10 cellular contexts compared by ENCODE assay signal in genomic region chr20:49381558-49382493, GRCh38.
DNase-seq lines count a peak whose midpoint lies in the region; ATAC-seq and TF ChIP-seq lines count a peak whose summit lies in the region.
"Had no signal": no experiment of that assay in that cellular context is flagged by ENCODE, and none has a peak within 500 bp of the region (broad histone marks: within the 10 kb centered on the region; RNA-seq: fewer than 3 reads in every experiment).

No MANE protein-coding gene starts in this region.

- no peaks in the 10 kb centered on the region for H3K27me3 ChIP-seq in lung (ENCODE audit: control insufficient read depth, insufficient read depth)
- H3K27me3 ChIP-seq: BLaER1 had no signal

- WGBS in lung, 2 donors, result 63 to 77% methylated on average over 14 of the region's 14 CpGs

- no peak overlapping the region for H3K4me3 ChIP-seq in lung
- H3K4me3 ChIP-seq: BLaER1 had no signal

- H3K27ac ChIP-seq in lung (ENCODE audit: low read depth in 1 of 2, low read length in 1 of 2), result no peak overlapping the region
- H3K27ac ChIP-seq: BLaER1 had no signal

- no peak for TF ChIP-seq CTCF in lung (IDR thresholded peaks at IDR 0.05; ENCODE audit: control extremely low read depth, extremely low read depth)

- peak; percentile 66 for DNase-seq in ACHN
- DNase-seq in NCI-H2029 treated with DMSO at 0.1 percent for 48 hours (lab: John Stamatoyannopoulos, UW), result peak; percentile 16
- peak; percentile 92 for DNase-seq in cerebellar cortex (ENCODE audit: low spot score)
- peak; percentile 52 for DNase-seq in lung (ENCODE audit: low spot score)
- DNase-seq in stimulated activated CD4-positive, alpha-beta T cell treated with anti-CD3 and anti-CD28 coated beads, Interleukin-4, amount 100 ng/mL, for 1 hour, result no peak
- no peak for DNase-seq in HuH-7.5 (ENCODE audit: low spot score)
- DNase-seq in stimulated activated CD4-positive, alpha-beta T cell treated with anti-CD3 and anti-CD28 coated beads, Interleukin-4, amount 100 ng/mL, for 4 hours, result no peak
- DNase-seq in NCI-H526 (lab: John Stamatoyannopoulos, UW), result no peak
- DNase-seq: T-helper 17 cell had no signal

- in situ Hi-C loops in ACHN (cut with HindIII; ENCODE audit: low pct_ligation_motif_present, low pct_unique_long_range_greater_than_20kb, low sequenced_read_pairs), result no loop called here

- no peaks in the 10 kb centered on the region for H3K36me3 ChIP-seq in lung (ENCODE audit: control insufficient read depth in 2 of 2, insufficient read depth in 2 of 2, low read length in 2 of 2)
- H3K36me3 ChIP-seq: BLaER1 had no signal

- ATAC-seq in lung (ENCODE audit: insufficient read depth, low FRiP score), result no peak
- ATAC-seq: T-helper 17 cell had no signal

- peaks cover 0 to 2% of the 10 kb centered on the region in 2 donors for H3K9me3 ChIP-seq in lung (ENCODE audit: control insufficient read depth in 2 of 2, insufficient read depth in 1 of 2, low read length in 1 of 2)
- H3K9me3 ChIP-seq: BLaER1 had no signal

- H3K4me1 ChIP-seq in lung (ENCODE audit: control insufficient read depth in 2 of 2, insufficient read depth in 2 of 2, low read length in 2 of 2), result no peaks in the 10 kb centered on the region
- H3K4me1 ChIP-seq: BLaER1 had no signal

Comparison
In these comparisons a context has a peak if more than half of its experiments do, and no peak if none do; other contexts are left out.
1. DNase-seq: peak in ACHN (single experiment), NCI-H2029 treated with DMSO at 0.1 percent for 48 hours (single experiment), cerebellar cortex (single experiment) and lung (single experiment); none in stimulated activated CD4-positive, alpha-beta T cell treated with anti-CD3 and anti-CD28 coated beads, Interleukin-4, amount 100 ng/mL, for 1 hour (single experiment), HuH-7.5 (single experiment), stimulated activated CD4-positive, alpha-beta T cell treated with anti-CD3 and anti-CD28 coated beads, Interleukin-4, amount 100 ng/mL, for 4 hours (0 of 2) and NCI-H526 (0 of 2).